Comparison of ENCODE assay signal across 19 cellular contexts in genomic region chrX:118475903-118476302, GRCh38. TPM values are rescaled to one million over a fixed set of nuclear protein-coding genes. Genes with fewer than 3 reads are reported as not detected.
DNase-seq lines count a peak whose midpoint lies in the region; ATAC-seq lines count a peak whose summit lies in the region.
"Had no signal": no experiment of that assay in that cellular context is flagged by ENCODE, and none has a peak within 500 bp of the region (broad histone marks: within the 10 kb centered on the region; RNA-seq: fewer than 3 reads in every experiment).

No MANE protein-coding gene starts in this region.

- no peak overlapping the region for H3K18ac ChIP-seq in mesendoderm (ENCODE audit: low read length)

- no peak overlapping the region for H4K5ac ChIP-seq in mesendoderm (ENCODE audit: low read length)

- peak overlapping the region; percentile 77 for H3K27ac Mint-ChIP-seq in stimulated activated effector memory CD8-positive, alpha-beta T cell treated with anti-CD3 and anti-CD28 coated beads, Interleukin-12 subunit alpha, Interleukin-12 subunit beta, amount 100 ng/mL, for 72 hours
- H3K27ac Mint-ChIP-seq: B cell, HFFc6 had no signal

- no peak overlapping the region for H2BK15ac ChIP-seq in mesendoderm (replicated peaks; ENCODE audit: low read depth)

- H3K36me3 ChIP-seq in NT2/D1 (ENCODE audit: insufficient read depth, insufficient read length, low read length) (no peaks in the 10 kb centered on the region), mesendoderm (ENCODE audit: control insufficient read depth, insufficient read depth, low read length) (no peaks in the 10 kb centered on the region)

- H3K4me1 ChIP-seq in NT2/D1 (ENCODE audit: insufficient read depth, insufficient read length) (no peaks in the 10 kb centered on the region), mesendoderm (ENCODE audit: control insufficient read depth, low read depth, low read length) (no peaks in the 10 kb centered on the region)

- H3K4me3 ChIP-seq in NT2/D1 (ENCODE audit: insufficient read length, low read depth) (no peak overlapping the region), mesendoderm (ENCODE audit: low read length) (no peak overlapping the region)
- H3K4me3 ChIP-seq: GM12878 had no signal

- no peaks in the 10 kb centered on the region for H3K9me3 Mint-ChIP-seq in stimulated activated effector memory CD8-positive, alpha-beta T cell treated with anti-CD3 and anti-CD28 coated beads, Interleukin-12 subunit alpha, Interleukin-12 subunit beta, amount 100 ng/mL, for 72 hours
- H3K9me3 Mint-ChIP-seq: HFFc6 had no signal

- no peak overlapping the region for H3K56ac ChIP-seq in mesendoderm (ENCODE audit: low read length)

- DNase-seq in EH (ENCODE audit: low read depth) (peak; percentile 39), NT2/D1 (ENCODE audit: low read depth, low spot score) (no peak), mesendoderm (peak; percentile 10), DMS53 (lab: John Stamatoyannopoulos, UW) (no peak), AML-193 (lab: John Stamatoyannopoulos, UW) (no peak)
- DNase-seq in stimulated activated effector memory CD8-positive, alpha-beta T cell treated with anti-CD3 and anti-CD28 coated beads, Interleukin-12 subunit alpha, Interleukin-12 subunit beta, amount 100 ng/mL, for 72 hours (ENCODE audit: low spot score in 2 of 2), result no peak
- DNase-seq in stimulated activated naive CD4-positive, alpha-beta T cell (lab: John Stamatoyannopoulos, UW), result no peak
- DNase-seq: H7, HFFc6, MV-4-11, NCI-H1105 treated with DMSO at 0.1 percent for 48 hours, NCI-H2029 treated with DMSO at 0.1 percent for 48 hours, NCI-H524 treated with DMSO at 0.1 percent for 48 hours, NCI-H82, OCI-M1 had no signal

- no peaks in the 10 kb centered on the region for H3K79me1 ChIP-seq in mesendoderm (ENCODE audit: low read length)

- no peak overlapping the region for H3K27ac ChIP-seq in mesendoderm (ENCODE audit: low read depth, low read length)

- H3K27me3 ChIP-seq in NT2/D1 (ENCODE audit: insufficient read depth, insufficient read length) (no peaks in the 10 kb centered on the region), mesendoderm (ENCODE audit: insufficient read depth, low read length, poor library complexity) (no peaks in the 10 kb centered on the region)

- H2AK5ac ChIP-seq in mesendoderm (ENCODE audit: low read length), result no peak overlapping the region

- H4K8ac ChIP-seq in mesendoderm (ENCODE audit: low read depth, low read length), result no peak overlapping the region

- no peaks in the 10 kb centered on the region for H3K79me2 ChIP-seq in mesendoderm (ENCODE audit: control insufficient read depth, insufficient read depth, low read length)

- no peak overlapping the region for H3K4me2 ChIP-seq in mesendoderm (ENCODE audit: low read length)

- no peak overlapping the region for H2BK5ac ChIP-seq in mesendoderm (ENCODE audit: low read length)

- no peaks in the 10 kb centered on the region for H3K4me1 Mint-ChIP-seq in stimulated activated effector memory CD8-positive, alpha-beta T cell treated with anti-CD3 and anti-CD28 coated beads, Interleukin-12 subunit alpha, Interleukin-12 subunit beta, amount 100 ng/mL, for 72 hours
- H3K4me1 Mint-ChIP-seq: B cell had no signal

- H3K4ac ChIP-seq in mesendoderm (ENCODE audit: low read depth, low read length), result no peak overlapping the region

- H3K36me3 Mint-ChIP-seq in stimulated activated effector memory CD8-positive, alpha-beta T cell treated with anti-CD3 and anti-CD28 coated beads, Interleukin-12 subunit alpha, Interleukin-12 subunit beta, amount 100 ng/mL, for 72 hours, result no peaks in the 10 kb centered on the region
- H3K36me3 Mint-ChIP-seq: CD14-positive monocyte had no signal

- WGBS in mesendoderm (ENCODE audit: extremely low coverage, insufficient coverage, low lambda C conversion rate), result no CpG with 5 or more reads among the region's 4 CpGs

- H3K9me3 ChIP-seq in NT2/D1 (ENCODE audit: insufficient read depth, low read length), result peaks cover 4% of the 10 kb centered on the region

- H3K23ac ChIP-seq in mesendoderm (ENCODE audit: low read length), result no peak overlapping the region

- H3K4me3 Mint-ChIP-seq in stimulated activated effector memory CD8-positive, alpha-beta T cell treated with anti-CD3 and anti-CD28 coated beads, Interleukin-12 subunit alpha, Interleukin-12 subunit beta, amount 100 ng/mL, for 72 hours, result no peak overlapping the region
- H3K4me3 Mint-ChIP-seq: B cell, CD14-positive monocyte, HFFc6 had no signal

- peak overlapping the region; percentile 10 for H3K9ac ChIP-seq in NT2/D1 (ENCODE audit: insufficient read length, low read depth)
- H3K9ac ChIP-seq in mesendoderm (ENCODE audit: low read length), result no peak overlapping the region

- ATAC-seq in stimulated activated effector memory CD8-positive, alpha-beta T cell treated with anti-CD3 and anti-CD28 coated beads, Interleukin-12 subunit alpha, Interleukin-12 subunit beta, amount 100 ng/mL, for 72 hours, result no peak
- ATAC-seq: GM12878, Right ventricle myocardium inferior had no signal

- no peak overlapping the region for H2BK120ac ChIP-seq in mesendoderm (ENCODE audit: low read depth, low read length)

RNA-seq across cellular contexts. Expression of gene DOCK11, which starts 19.7 kb away (rescaled TPM):
- 1.7 TPM for polyA plus RNA-seq in mesendoderm (2013, experiment 1 of 2)
- 1.5 TPM for polyA plus RNA-seq in mesendoderm (2013, experiment 2 of 2)

Comparison
In these comparisons a context has a peak if more than half of its experiments do, and no peak if none do; other contexts are left out.
1. DNase-seq: peak in EH (single experiment) and mesendoderm (single experiment); none in NT2/D1 (single experiment), stimulated activated effector memory CD8-positive, alpha-beta T cell treated with anti-CD3 and anti-CD28 coated beads, Interleukin-12 subunit alpha, Interleukin-12 subunit beta, amount 100 ng/mL, for 72 hours (0 of 2), DMS53 (single experiment), AML-193 (0 of 2) and stimulated activated naive CD4-positive, alpha-beta T cell (0 of 6).